ENCODE assay signal across 3 cellular contexts in genomic region chr4:99228706-99229105, GRCh38. TPM values are rescaled to one million over a fixed set of nuclear protein-coding genes. Genes with fewer than 3 reads are reported as not detected.
"Had no signal": no experiment of that assay in that cellular context is flagged by ENCODE, and none has a peak within 500 bp of the region (broad histone marks: within the 10 kb centered on the region; RNA-seq: fewer than 3 reads in every experiment).

No MANE protein-coding gene starts in this region.

RNA-seq across cellular contexts. Expression of gene ADH6, which starts 9.7 kb away (rescaled TPM):
- total RNA-seq: HT1080, IMR-90, K562 had no signal
